In genomic region chr14:73763396-73763795, GRCh38 we compare ENCODE assay signal across 1 cellular context.
TF ChIP-seq lines count a peak whose summit lies in the region.

No MANE protein-coding gene starts in this region.

TF ChIP-seq in HepG2, 621 proteins besides CTCF, POLR2A, EP300 and RAD21 (continued from another document and continues in another):
- TF ChIP-seq, protein P1, sequence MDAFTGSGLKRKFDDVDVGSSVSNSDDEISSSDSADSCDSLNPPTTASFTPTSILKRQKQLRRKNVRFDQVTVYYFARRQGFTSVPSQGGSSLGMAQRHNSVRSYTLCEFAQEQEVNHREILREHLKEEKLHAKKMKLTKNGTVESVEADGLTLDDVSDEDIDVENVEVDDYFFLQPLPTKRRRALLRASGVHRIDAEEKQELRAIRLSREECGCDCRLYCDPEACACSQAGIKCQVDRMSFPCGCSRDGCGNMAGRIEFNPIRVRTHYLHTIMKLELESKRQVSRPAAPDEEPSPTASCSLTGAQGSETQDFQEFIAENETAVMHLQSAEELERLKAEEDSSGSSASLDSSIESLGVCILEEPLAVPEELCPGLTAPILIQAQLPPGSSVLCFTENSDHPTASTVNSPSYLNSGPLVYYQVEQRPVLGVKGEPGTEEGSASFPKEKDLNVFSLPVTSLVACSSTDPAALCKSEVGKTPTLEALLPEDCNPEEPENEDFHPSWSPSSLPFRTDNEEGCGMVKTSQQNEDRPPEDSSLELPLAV (CRISPR knock-in tag; conservative IDR thresholded peaks at IDR 0.05; ENCODE audit: low read depth), result no peak
- TF ChIP-seq, protein P2, sequence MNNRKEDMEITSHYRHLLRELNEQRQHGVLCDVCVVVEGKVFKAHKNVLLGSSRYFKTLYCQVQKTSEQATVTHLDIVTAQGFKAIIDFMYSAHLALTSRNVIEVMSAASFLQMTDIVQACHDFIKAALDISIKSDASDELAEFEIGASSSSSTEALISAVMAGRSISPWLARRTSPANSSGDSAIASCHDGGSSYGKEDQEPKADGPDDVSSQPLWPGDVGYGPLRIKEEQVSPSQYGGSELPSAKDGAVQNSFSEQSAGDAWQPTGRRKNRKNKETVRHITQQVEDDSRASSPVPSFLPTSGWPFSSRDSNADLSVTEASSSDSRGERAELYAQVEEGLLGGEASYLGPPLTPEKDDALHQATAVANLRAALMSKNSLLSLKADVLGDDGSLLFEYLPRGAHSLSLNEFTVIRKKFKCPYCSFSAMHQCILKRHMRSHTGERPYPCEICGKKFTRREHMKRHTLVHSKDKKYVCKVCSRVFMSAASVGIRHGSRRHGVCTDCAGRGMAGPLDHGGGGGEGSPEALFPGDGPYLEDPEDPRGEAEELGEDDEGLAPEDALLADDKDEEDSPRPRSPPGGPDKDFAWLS (CRISPR knock-in tag; IDR thresholded peaks at IDR 0.05; ENCODE audit: borderline replicate concordance), result no peak
- TF ChIP-seq ZNF580 (CRISPR knock-in tag; IDR thresholded peaks at IDR 0.05; ENCODE audit: borderline replicate concordance, low read depth) (no peak), JDP2 (CRISPR knock-in tag; IDR thresholded peaks at IDR 0.05; ENCODE audit: borderline replicate concordance) (no peak), ZFX (CRISPR knock-in tag; IDR thresholded peaks at IDR 0.05; ENCODE audit: low read depth) (peak; percentile 9; the same call in 1 of the 2 replicates), MED1 (CRISPR knock-in tag; IDR thresholded peaks at IDR 0.05) (peak; percentile 62; the same call in 1 of the 2 replicates), NR1H2 (CRISPR knock-in tag; IDR thresholded peaks at IDR 0.05; ENCODE audit: borderline replicate concordance, low read depth) (no peak), ZNF660 (CRISPR knock-in tag; IDR thresholded peaks at IDR 0.05; ENCODE audit: borderline replicate concordance, low read depth) (no peak), ZNF709 (CRISPR knock-in tag; IDR thresholded peaks at IDR 0.05) (no peak), FOXO4 (CRISPR knock-in tag; conservative IDR thresholded peaks at IDR 0.05) (no peak), ZFY (CRISPR knock-in tag; IDR thresholded peaks at IDR 0.05) (0 out of 2 replicates have a peak, but pooled peaks have one; percentile 14), ZNF326 (CRISPR knock-in tag; IDR thresholded peaks at IDR 0.05; ENCODE audit: borderline replicate concordance) (no peak), HOXA3 (CRISPR knock-in tag; IDR thresholded peaks at IDR 0.05) (0 out of 2 replicates have a peak, but pooled peaks have one; percentile 40), CBFB (CRISPR knock-in tag; IDR thresholded peaks at IDR 0.05) (no peak), MAF1 (CRISPR knock-in tag; IDR thresholded peaks at IDR 0.05; ENCODE audit: borderline replicate concordance) (no peak), MAX (IDR thresholded peaks at IDR 0.05) (peak; percentile 90), TRAFD1 (CRISPR knock-in tag; IDR thresholded peaks at IDR 0.05; ENCODE audit: borderline replicate concordance) (no peak), DBP (CRISPR knock-in tag; IDR thresholded peaks at IDR 0.05; ENCODE audit: not compliant biosample characterization) (no peak), SOX6 (IDR thresholded peaks at IDR 0.05) (no peak), SOX6 (CRISPR knock-in tag; IDR thresholded peaks at IDR 0.05) (peak; percentile 74), SALL2 (CRISPR knock-in tag; IDR thresholded peaks at IDR 0.05) (no peak), ZNF652 (CRISPR knock-in tag; IDR thresholded peaks at IDR 0.05; ENCODE audit: borderline replicate concordance, low read depth) (no peak), REL (CRISPR knock-in tag; conservative IDR thresholded peaks at IDR 0.05) (no peak)
- TF ChIP-seq, protein P3, sequence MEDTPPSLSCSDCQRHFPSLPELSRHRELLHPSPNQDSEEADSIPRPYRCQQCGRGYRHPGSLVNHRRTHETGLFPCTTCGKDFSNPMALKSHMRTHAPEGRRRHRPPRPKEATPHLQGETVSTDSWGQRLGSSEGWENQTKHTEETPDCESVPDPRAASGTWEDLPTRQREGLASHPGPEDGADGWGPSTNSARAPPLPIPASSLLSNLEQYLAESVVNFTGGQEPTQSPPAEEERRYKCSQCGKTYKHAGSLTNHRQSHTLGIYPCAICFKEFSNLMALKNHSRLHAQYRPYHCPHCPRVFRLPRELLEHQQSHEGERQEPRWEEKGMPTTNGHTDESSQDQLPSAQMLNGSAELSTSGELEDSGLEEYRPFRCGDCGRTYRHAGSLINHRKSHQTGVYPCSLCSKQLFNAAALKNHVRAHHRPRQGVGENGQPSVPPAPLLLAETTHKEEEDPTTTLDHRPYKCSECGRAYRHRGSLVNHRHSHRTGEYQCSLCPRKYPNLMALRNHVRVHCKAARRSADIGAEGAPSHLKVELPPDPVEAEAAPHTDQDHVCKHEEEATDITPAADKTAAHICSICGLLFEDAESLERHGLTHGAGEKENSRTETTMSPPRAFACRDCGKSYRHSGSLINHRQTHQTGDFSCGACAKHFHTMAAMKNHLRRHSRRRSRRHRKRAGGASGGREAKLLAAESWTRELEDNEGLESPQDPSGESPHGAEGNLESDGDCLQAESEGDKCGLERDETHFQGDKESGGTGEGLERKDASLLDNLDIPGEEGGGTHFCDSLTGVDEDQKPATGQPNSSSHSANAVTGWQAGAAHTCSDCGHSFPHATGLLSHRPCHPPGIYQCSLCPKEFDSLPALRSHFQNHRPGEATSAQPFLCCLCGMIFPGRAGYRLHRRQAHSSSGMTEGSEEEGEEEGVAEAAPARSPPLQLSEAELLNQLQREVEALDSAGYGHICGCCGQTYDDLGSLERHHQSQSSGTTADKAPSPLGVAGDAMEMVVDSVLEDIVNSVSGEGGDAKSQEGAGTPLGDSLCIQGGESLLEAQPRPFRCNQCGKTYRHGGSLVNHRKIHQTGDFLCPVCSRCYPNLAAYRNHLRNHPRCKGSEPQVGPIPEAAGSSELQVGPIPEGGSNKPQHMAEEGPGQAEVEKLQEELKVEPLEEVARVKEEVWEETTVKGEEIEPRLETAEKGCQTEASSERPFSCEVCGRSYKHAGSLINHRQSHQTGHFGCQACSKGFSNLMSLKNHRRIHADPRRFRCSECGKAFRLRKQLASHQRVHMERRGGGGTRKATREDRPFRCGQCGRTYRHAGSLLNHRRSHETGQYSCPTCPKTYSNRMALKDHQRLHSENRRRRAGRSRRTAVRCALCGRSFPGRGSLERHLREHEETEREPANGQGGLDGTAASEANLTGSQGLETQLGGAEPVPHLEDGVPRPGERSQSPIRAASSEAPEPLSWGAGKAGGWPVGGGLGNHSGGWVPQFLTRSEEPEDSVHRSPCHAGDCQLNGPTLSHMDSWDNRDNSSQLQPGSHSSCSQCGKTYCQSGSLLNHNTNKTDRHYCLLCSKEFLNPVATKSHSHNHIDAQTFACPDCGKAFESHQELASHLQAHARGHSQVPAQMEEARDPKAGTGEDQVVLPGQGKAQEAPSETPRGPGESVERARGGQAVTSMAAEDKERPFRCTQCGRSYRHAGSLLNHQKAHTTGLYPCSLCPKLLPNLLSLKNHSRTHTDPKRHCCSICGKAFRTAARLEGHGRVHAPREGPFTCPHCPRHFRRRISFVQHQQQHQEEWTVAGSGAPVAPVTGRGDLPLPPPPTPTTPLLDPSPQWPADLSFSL (CRISPR knock-in tag; IDR thresholded peaks at IDR 0.05), result no peak
- TF ChIP-seq, protein P4, sequence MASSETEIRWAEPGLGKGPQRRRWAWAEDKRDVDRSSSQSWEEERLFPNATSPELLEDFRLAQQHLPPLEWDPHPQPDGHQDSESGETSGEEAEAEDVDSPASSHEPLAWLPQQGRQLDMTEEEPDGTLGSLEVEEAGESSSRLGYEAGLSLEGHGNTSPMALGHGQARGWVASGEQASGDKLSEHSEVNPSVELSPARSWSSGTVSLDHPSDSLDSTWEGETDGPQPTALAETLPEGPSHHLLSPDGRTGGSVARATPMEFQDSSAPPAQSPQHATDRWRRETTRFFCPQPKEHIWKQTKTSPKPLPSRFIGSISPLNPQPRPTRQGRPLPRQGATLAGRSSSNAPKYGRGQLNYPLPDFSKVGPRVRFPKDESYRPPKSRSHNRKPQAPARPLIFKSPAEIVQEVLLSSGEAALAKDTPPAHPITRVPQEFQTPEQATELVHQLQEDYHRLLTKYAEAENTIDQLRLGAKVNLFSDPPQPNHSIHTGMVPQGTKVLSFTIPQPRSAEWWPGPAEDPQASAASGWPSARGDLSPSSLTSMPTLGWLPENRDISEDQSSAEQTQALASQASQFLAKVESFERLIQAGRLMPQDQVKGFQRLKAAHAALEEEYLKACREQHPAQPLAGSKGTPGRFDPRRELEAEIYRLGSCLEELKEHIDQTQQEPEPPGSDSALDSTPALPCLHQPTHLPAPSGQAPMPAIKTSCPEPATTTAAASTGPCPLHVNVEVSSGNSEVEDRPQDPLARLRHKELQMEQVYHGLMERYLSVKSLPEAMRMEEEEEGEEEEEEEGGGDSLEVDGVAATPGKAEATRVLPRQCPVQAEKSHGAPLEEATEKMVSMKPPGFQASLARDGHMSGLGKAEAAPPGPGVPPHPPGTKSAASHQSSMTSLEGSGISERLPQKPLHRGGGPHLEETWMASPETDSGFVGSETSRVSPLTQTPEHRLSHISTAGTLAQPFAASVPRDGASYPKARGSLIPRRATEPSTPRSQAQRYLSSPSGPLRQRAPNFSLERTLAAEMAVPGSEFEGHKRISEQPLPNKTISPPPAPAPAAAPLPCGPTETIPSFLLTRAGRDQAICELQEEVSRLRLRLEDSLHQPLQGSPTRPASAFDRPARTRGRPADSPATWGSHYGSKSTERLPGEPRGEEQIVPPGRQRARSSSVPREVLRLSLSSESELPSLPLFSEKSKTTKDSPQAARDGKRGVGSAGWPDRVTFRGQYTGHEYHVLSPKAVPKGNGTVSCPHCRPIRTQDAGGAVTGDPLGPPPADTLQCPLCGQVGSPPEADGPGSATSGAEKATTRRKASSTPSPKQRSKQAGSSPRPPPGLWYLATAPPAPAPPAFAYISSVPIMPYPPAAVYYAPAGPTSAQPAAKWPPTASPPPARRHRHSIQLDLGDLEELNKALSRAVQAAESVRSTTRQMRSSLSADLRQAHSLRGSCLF (CRISPR knock-in tag; IDR thresholded peaks at IDR 0.05; ENCODE audit: borderline replicate concordance), result no peak
- TF ChIP-seq, protein P5, sequence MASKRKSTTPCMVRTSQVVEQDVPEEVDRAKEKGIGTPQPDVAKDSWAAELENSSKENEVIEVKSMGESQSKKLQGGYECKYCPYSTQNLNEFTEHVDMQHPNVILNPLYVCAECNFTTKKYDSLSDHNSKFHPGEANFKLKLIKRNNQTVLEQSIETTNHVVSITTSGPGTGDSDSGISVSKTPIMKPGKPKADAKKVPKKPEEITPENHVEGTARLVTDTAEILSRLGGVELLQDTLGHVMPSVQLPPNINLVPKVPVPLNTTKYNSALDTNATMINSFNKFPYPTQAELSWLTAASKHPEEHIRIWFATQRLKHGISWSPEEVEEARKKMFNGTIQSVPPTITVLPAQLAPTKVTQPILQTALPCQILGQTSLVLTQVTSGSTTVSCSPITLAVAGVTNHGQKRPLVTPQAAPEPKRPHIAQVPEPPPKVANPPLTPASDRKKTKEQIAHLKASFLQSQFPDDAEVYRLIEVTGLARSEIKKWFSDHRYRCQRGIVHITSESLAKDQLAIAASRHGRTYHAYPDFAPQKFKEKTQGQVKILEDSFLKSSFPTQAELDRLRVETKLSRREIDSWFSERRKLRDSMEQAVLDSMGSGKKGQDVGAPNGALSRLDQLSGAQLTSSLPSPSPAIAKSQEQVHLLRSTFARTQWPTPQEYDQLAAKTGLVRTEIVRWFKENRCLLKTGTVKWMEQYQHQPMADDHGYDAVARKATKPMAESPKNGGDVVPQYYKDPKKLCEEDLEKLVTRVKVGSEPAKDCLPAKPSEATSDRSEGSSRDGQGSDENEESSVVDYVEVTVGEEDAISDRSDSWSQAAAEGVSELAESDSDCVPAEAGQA (IDR thresholded peaks at IDR 0.05; ENCODE audit: low read depth), result no peak
- TF ChIP-seq, protein P5 (CRISPR knock-in tag; IDR thresholded peaks at IDR 0.05; ENCODE audit: borderline replicate concordance), result no peak
